ENCODE assay signal across 8 cellular contexts in genomic region chr2:208267526-208267925, GRCh38. TPM values are rescaled to one million over a fixed set of nuclear protein-coding genes. Genes with fewer than 3 reads are reported as not detected.
DNase-seq lines count a peak whose midpoint lies in the region; ATAC-seq and TF ChIP-seq lines count a peak whose summit lies in the region.
"Not testable (repeated sequence)": the region's sequence is repeated elsewhere in the genome, so short reads cannot be mapped to it uniquely, and the experiment has no call there.

No MANE protein-coding gene starts in this region.

- not testable (repeated sequence) for BruUV-seq in Panc1 (replicated peaks; lab: Mats Ljungman, UMichigan)

- in situ Hi-C loops in Panc1 (cut with HindIII; ENCODE audit: low pct_unique_long_range_greater_than_20kb, low sequenced_read_pairs): not testable (repeated sequence)

- CTCF ChIA-PET in BJ (lab: Yijun Ruan, JAX): not testable (repeated sequence)
- CTCF ChIA-PET in Panc1 (lab: Charles Lee): interaction anchor here (0.7 kb wide), 1 partner anchor 110 kb away, joined by 3 read pairs; no protein-coding TSS in a partner anchor

- peaks cover 27% of the 10 kb centered on the region for H3K4me1 Mint-ChIP-seq in HFFc6 (ENCODE audit: low read depth)
- H3K4me1 Mint-ChIP-seq in activated T-cell treated with anti-CD3 and anti-CD28 coated beads, Interleukin-2, amount 50 U/mL, for 24 hours (ENCODE audit: low read depth): peaks cover 46% of the 10 kb centered on the region
- peaks cover 46% of the 10 kb centered on the region for H3K4me1 Mint-ChIP-seq in central memory CD8-positive, alpha-beta T cell
- peaks cover 47 to 61% (median 55%) of the 10 kb centered on the region in 3 donors for H3K4me1 Mint-ChIP-seq in naive B cell

- H3K27ac Mint-ChIP-seq in HFFc6 (peak overlapping the region; percentile 70), naive B cell (peak overlapping the region; percentile 33 to 99 (median 91))
- peak overlapping the region; percentile 95 for H3K27ac Mint-ChIP-seq in activated T-cell treated with anti-CD3 and anti-CD28 coated beads, Interleukin-2, amount 50 U/mL, for 24 hours
- peak overlapping the region; percentile 95 for H3K27ac Mint-ChIP-seq in central memory CD8-positive, alpha-beta T cell (ENCODE audit: low read depth)

- TF ChIP-seq POLR2A in heart left ventricle (IDR thresholded peaks at IDR 0.05); spleen (IDR thresholded peaks at IDR 0.05): not testable (repeated sequence)

- ATAC-seq in Panc1; central memory CD8-positive, alpha-beta T cell (replicated peaks; ENCODE audit: extremely low read depth, poor library complexity, severe bottlenecking); heart left ventricle; naive B cell (ENCODE audit: low read depth in 2 of 2): not testable (repeated sequence)

- not testable (repeated sequence) for H3K27me3 ChIP-seq in BJ (ENCODE audit: control insufficient read depth, insufficient read depth, low read length); Panc1 (ENCODE audit: control insufficient read depth, insufficient read depth, low read length); heart left ventricle; spleen (replicated peaks in 1 of 7)

- not testable (repeated sequence) for H3K27me3 Mint-ChIP-seq in HFFc6 (ENCODE audit: insufficient read depth); activated T-cell treated with anti-CD3 and anti-CD28 coated beads, Interleukin-2, amount 50 U/mL, for 24 hours; central memory CD8-positive, alpha-beta T cell; naive B cell

- POLR2A ChIA-PET in BJ (lab: Charles Lee) (interaction anchor here (0.6 kb wide), 1 partner anchor 650 kb away, joined by 4 read pairs; no protein-coding TSS in a partner anchor), Panc1 (lab: Charles Lee) (interaction anchor here (0.6 kb wide), 1 partner anchor 15 kb away, joined by 3 read pairs; no protein-coding TSS in a partner anchor)

- not testable (repeated sequence) for H3K36me3 Mint-ChIP-seq in HFFc6 (ENCODE audit: low read depth); naive B cell
- peaks cover 33% of the 10 kb centered on the region for H3K36me3 Mint-ChIP-seq in activated T-cell treated with anti-CD3 and anti-CD28 coated beads, Interleukin-2, amount 50 U/mL, for 24 hours (ENCODE audit: low read depth)
- peaks cover 22% of the 10 kb centered on the region for H3K36me3 Mint-ChIP-seq in central memory CD8-positive, alpha-beta T cell (ENCODE audit: insufficient read depth)

- intact Hi-C loops in Panc1 (cut with micrococcal nuclease; ENCODE audit: unreplicated experiment); heart left ventricle (cut with DNase I); spleen (cut with DNase I; ENCODE audit: low total_unique reads): not testable (repeated sequence)

- not testable (repeated sequence) for TF ChIP-seq CTCF in BJ (IDR thresholded peaks at IDR 0.05; ENCODE audit: insufficient read depth, low read depth, low read length); HFFc6 (IDR thresholded peaks at IDR 0.05); Panc1 (IDR thresholded peaks at IDR 0.05); heart left ventricle (IDR thresholded peaks at IDR 0.05); spleen (IDR thresholded peaks at IDR 0.05 in 8 of 11, conservative IDR thresholded peaks at IDR 0.05 in 3 of 11)

- H3K4me1 ChIP-seq in Panc1 (ENCODE audit: control insufficient read depth, insufficient read depth, low read length): peaks cover 18% of the 10 kb centered on the region
- peaks cover 3 to 39% (median 26%) of the 10 kb centered on the region in 12 donors for H3K4me1 ChIP-seq in heart left ventricle
- H3K4me1 ChIP-seq in spleen: peaks cover 8 to 59% (median 42%) of the 10 kb centered on the region in 6 donors

- H3K9me3 ChIP-seq in Panc1 (ENCODE audit: control insufficient read depth, insufficient read depth, low read depth, low read length); heart left ventricle; spleen: not testable (repeated sequence)

- peak overlapping the region; percentile 98 for H3K4me3 Mint-ChIP-seq in HFFc6
- H3K4me3 Mint-ChIP-seq in activated T-cell treated with anti-CD3 and anti-CD28 coated beads, Interleukin-2, amount 50 U/mL, for 24 hours: peak overlapping the region; percentile 86
- peak overlapping the region; percentile 96 for H3K4me3 Mint-ChIP-seq in central memory CD8-positive, alpha-beta T cell
- H3K4me3 Mint-ChIP-seq in naive B cell: peak overlapping the region; percentile 52 to 99 (median 96)

- not testable (repeated sequence) for H3K36me3 ChIP-seq in BJ (ENCODE audit: control insufficient read depth, insufficient read depth, low read length)
- H3K36me3 ChIP-seq in Panc1 (ENCODE audit: control insufficient read depth, insufficient read depth, low read length) (peaks cover 18% of the 10 kb centered on the region), heart left ventricle (peaks cover 0 to 17% (median 12%) of the 10 kb centered on the region in 9 donors), spleen (peaks cover 0 to 26% (median 10%) of the 10 kb centered on the region in 6 donors)

- not testable (repeated sequence) for H3K9me3 Mint-ChIP-seq in HFFc6; activated T-cell treated with anti-CD3 and anti-CD28 coated beads, Interleukin-2, amount 50 U/mL, for 24 hours; central memory CD8-positive, alpha-beta T cell; naive B cell

- H3K27ac ChIP-seq in Panc1 (ENCODE audit: low read length) (peak overlapping the region; percentile 96), heart left ventricle (peak overlapping the region in 8 of 12 donors; percentile 12 to 99 (median 63)), spleen (peak overlapping the region in 5 of 8 donors; percentile 7 to 99 (median 97))

- H3K4me3 ChIP-seq in BJ (ENCODE audit: low read depth, low read length) (peak overlapping the region; percentile 84), Panc1 (ENCODE audit: low read depth in 2 of 2, low read length in 2 of 2) (peak overlapping the region; percentile 84 to 90), heart left ventricle (peak overlapping the region in 10 of 12 donors; percentile 17 to 100 (median 90)), spleen (peak overlapping the region in 6 of 8 donors; percentile 5 to 92 (median 70))

- 77 to 90% (median 85%) methylated on average over 14 to 22 of the region's 22 CpGs for WGBS in heart left ventricle, 4 donors
- WGBS in spleen, 5 donors: 77 to 86% (median 84%) methylated on average over 20 to 22 of the region's 22 CpGs

- DNase-seq in BJ (ENCODE audit: low read depth); HFFc6; Panc1 (ENCODE audit: low read depth, low spot score); activated T-cell treated with anti-CD3 and anti-CD28 coated beads, Interleukin-2, amount 50 U/mL, for 24 hours; central memory CD8-positive, alpha-beta T cell (ENCODE audit: low spot score in 2 of 2); heart left ventricle; naive B cell; spleen: not testable (repeated sequence)

RNA-seq across cellular contexts. Expression of gene PIKFYVE, which starts 1.5 kb away (rescaled TPM):
- polyA plus RNA-seq in BJ (2011; rRNA removed): 11.5 and 17.6 TPM in 2 replicates
- 23.6 and 24.5 TPM in 2 replicates for polyA minus RNA-seq in BJ (2011; rRNA and poly(A)+ RNA removed)
- total RNA-seq in HFFc6 (2021; fragmentation: NEBNext Ultra II Directional; extraction: Animal tissue kit (Norgen Biotek cat#: 25700)): 10 to 100 TPM; 17.2 to 22.0 (median 20.2) TPM
- 34.8 TPM for total RNA-seq in Panc1 (2021; ENCODE audit: unreplicated experiment)
- polyA plus RNA-seq in Panc1 (2012; ENCODE audit: insufficient read length): 10.8 TPM
- total RNA-seq in heart left ventricle: 10 to 100 TPM; 12.5 to 31.4 (median 20.3) TPM
- 1 to 10 TPM; 4.2 to 6.7 TPM for polyA plus RNA-seq in heart left ventricle
- 10 to 100 TPM in 5 of 6 donors, 1 to 10 TPM in 1; 3.6 to 16.8 (median 13.9) TPM for polyA plus RNA-seq in naive B cell (ENCODE audit: low read depth in 6 of 6)
- 10 to 100 TPM; 50.9 to 68.7 (median 54.2) TPM for total RNA-seq in spleen
- polyA plus RNA-seq in spleen: 1 to 10 TPM; 7.3 to 9.5 (median 9.2) TPM

RNA-seq across cellular contexts. Expression of gene IDH1, which starts 12.7 kb away (rescaled TPM):
- polyA plus RNA-seq in BJ (2011; rRNA removed): 41.9 and 63.2 TPM in 2 replicates
- 17.1 and 24.7 TPM in 2 replicates for polyA minus RNA-seq in BJ (2011; rRNA and poly(A)+ RNA removed)
- total RNA-seq in HFFc6 (2021; fragmentation: NEBNext Ultra II Directional; extraction: Animal tissue kit (Norgen Biotek cat#: 25700)): 10 to 100 TPM; 42.7 to 61.7 (median 58.4) TPM
- total RNA-seq in Panc1 (2021; ENCODE audit: unreplicated experiment): 80.2 TPM
- 39.9 TPM for polyA plus RNA-seq in Panc1 (2012; ENCODE audit: insufficient read length)
- 100 to 1,000 TPM in 1 of 9 donors, 10 to 100 TPM in 8; 21.5 to 115 (median 34.6) TPM for total RNA-seq in heart left ventricle
- 10 to 100 TPM; 16.0 to 20.5 TPM for polyA plus RNA-seq in heart left ventricle
- polyA plus RNA-seq in naive B cell (ENCODE audit: low read depth in 6 of 6): 10 to 100 TPM in 2 of 6 donors, 1 to 10 TPM in 4; 6.7 to 10.6 (median 8.7) TPM
- total RNA-seq in spleen: 100 to 1,000 TPM in 1 of 7 donors, 10 to 100 TPM in 6; 49.9 to 101 (median 88.3) TPM
- 10 to 100 TPM; 26.8 to 49.3 (median 41.3) TPM for polyA plus RNA-seq in spleen
